13 cellular contexts compared by ENCODE assay signal in genomic region chr13:63463782-63464610, GRCh38.
A peak's percentile ranks its signal among the peaks of the same experiment; 100 is the strongest.
DNase-seq lines count a peak whose midpoint lies in the region; ATAC-seq and TF ChIP-seq lines count a peak whose summit lies in the region.
"Had no signal": no experiment of that assay in that cellular context is flagged by ENCODE, and none has a peak within 500 bp of the region (broad histone marks: within the 10 kb centered on the region; RNA-seq: fewer than 3 reads in every experiment).

No MANE protein-coding gene starts in this region.

- peak; percentile 67 for ATAC-seq in GM19025 (IDR thresholded peaks at IDR 0.05; ENCODE audit: low read depth, unreplicated experiment)
- peak; percentile 91 for ATAC-seq in HG02642 (IDR thresholded peaks at IDR 0.05; ENCODE audit: poor library complexity, unreplicated experiment)
- ATAC-seq in HG03442 (IDR thresholded peaks at IDR 0.05; ENCODE audit: unreplicated experiment), result peak; percentile 88
- no peak for ATAC-seq in foreskin keratinocyte
- ATAC-seq: activated T-cell treated with anti-CD3 and anti-CD28 coated beads, Interleukin-2, amount 50 U/mL, for 72 hours; heart right ventricle had no signal

- no peaks in the 10 kb centered on the region for H3K4me1 ChIP-seq in foreskin keratinocyte
- H3K4me1 ChIP-seq: heart right ventricle had no signal

- no peaks in the 10 kb centered on the region for H3K27me3 ChIP-seq in foreskin keratinocyte
- H3K27me3 ChIP-seq: heart right ventricle had no signal

- DNase-seq in foreskin keratinocyte (peak; percentile 68 to 88), HuH-7.5 (ENCODE audit: low spot score) (no peak), occipital lobe (lab: John Stamatoyannopoulos, UW) (no peak)
- DNase-seq in activated CD4-positive, CD25-positive, alpha-beta regulatory T cell (lab: John Stamatoyannopoulos, UW), result no peak
- DNase-seq: activated T-cell treated with anti-CD3 and anti-CD28 coated beads, Interleukin-2, amount 50 U/mL, for 72 hours; COR-L47; heart right ventricle; NCI-H446; SHP77 treated with DMSO at 0.1 percent for 48 hours; stimulated activated naive CD4-positive, alpha-beta T cell had no signal

- H3K27ac ChIP-seq in foreskin keratinocyte, result no peak overlapping the region
- H3K27ac ChIP-seq: heart right ventricle had no signal

- TF ChIP-seq CTCF in foreskin keratinocyte (conservative IDR thresholded peaks at IDR 0.05), result no peak

Comparison
In these comparisons a context has a peak if more than half of its experiments do, and no peak if none do; other contexts are left out.
1. DNase-seq: peak in foreskin keratinocyte (2 of 2); none in HuH-7.5 (single experiment), activated CD4-positive, CD25-positive, alpha-beta regulatory T cell (0 of 4) and occipital lobe (single experiment).